8 cellular contexts compared by ENCODE assay signal in the genomic region with DNA sequence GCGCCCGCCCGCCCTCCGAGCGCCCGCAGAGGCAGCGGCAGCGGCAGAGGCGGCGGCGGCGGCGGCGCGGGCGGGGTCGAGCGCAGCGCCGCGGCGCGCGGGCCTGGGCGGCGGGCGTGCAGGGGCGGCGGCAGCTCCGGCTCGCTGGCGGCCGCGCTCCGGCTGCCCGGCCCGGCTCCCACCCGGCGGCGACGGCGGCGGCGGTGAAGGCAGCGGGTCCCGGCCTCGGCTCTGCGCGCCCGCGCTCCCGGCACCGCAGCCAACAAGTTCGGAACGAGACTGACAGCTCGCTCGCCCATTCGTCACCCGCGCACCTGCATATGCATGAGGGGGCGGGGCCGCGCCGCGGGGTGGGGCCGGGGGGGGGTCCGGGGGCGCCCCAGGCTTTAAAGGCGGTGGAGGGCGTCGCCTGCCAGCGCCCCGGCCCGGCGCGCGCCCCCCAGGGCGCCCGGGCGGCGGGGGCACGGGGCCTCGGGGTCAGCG. TPM values are rescaled to one million over a fixed set of nuclear protein-coding genes. Genes with fewer than 3 reads are reported as not detected.
DNase-seq lines count a peak whose midpoint lies in the region; ATAC-seq and TF ChIP-seq lines count a peak whose summit lies in the region.

JAG2 (minus strand) TSS at position 281 of the 483 bp plus-strand sequence. CDS start 356 bp downstream, outside the sequence.

- TF ChIP-seq POLR2A in erythroblast (IDR thresholded peaks at IDR 0.05; ENCODE audit: low read length): no peak
- TF ChIP-seq POLR2A in thyroid gland (IDR thresholded peaks at IDR 0.05): no peak

- whole genome bisulfite sequencing in thyroid gland, 2 donors: no CpG with 5 or more reads among the region's 84 CpGs

- peak; percentile 71 for DNase-seq in GM13976 (ENCODE audit: low spot score)
- DNase-seq in NCI-H2227 (lab: John Stamatoyannopoulos, UW; ENCODE audit: unreplicated experiment): peak; percentile 70
- DNase-seq in activated T-cell treated with anti-CD3 and anti-CD28 coated beads, Interleukin-2, amount 50 U/mL, for 1 hour: peak; percentile 67
- peak; percentile 40 to 41 for DNase-seq in erythroblast (lab: John Stamatoyannopoulos, UW)
- peak; percentile 66 for DNase-seq in nephron progenitor cell
- DNase-seq in thyroid gland: peak; percentile 27 to 38
- DNase-seq in medulla oblongata (ENCODE audit: extremely low spot score): no peak

- no peaks in the 10 kb centered on the region for H3K9me3 ChIP-seq in thyroid gland

- H3K27me3 ChIP-seq in thyroid gland: no peaks in the 10 kb centered on the region

- no peak within 1 kb of the TSS for H3K27ac ChIP-seq in thyroid gland

- H3K36me3 Mint-ChIP-seq in nephron progenitor cell (ENCODE audit: low read depth): no peaks in the 10 kb centered on the region

- H3K27ac Mint-ChIP-seq in nephron progenitor cell: no peak within 1 kb of the TSS

- no peaks in the 10 kb centered on the region for H3K36me3 ChIP-seq in thyroid gland

- intact Hi-C loops in thyroid gland (cut with DNase I): no loop called here

- no peak for ATAC-seq in HG03565 (IDR thresholded peaks at IDR 0.05; ENCODE audit: unreplicated experiment)

- in situ Hi-C loops in GM13976 (cut with MboI; ENCODE audit: low sequenced_read_pairs, unreplicated experiment): no loop called here

- peak within 1 kb of the TSS in 1 of 3 donors; percentile 46 for H3K4me3 ChIP-seq in thyroid gland (replicated peaks in 1 of 3)

- peaks cover 31% of the 10 kb centered on the region for H3K4me1 Mint-ChIP-seq in nephron progenitor cell

- no peaks in the 10 kb centered on the region for H3K9me3 Mint-ChIP-seq in nephron progenitor cell

- H3K4me3 Mint-ChIP-seq in nephron progenitor cell: peak within 1 kb of the TSS; percentile 71

- H3K4me1 ChIP-seq in thyroid gland: peaks cover 3 to 29% of the 10 kb centered on the region in 2 donors

- peaks cover 37% of the 10 kb centered on the region for H3K27me3 Mint-ChIP-seq in nephron progenitor cell (ENCODE audit: low read depth, poor library complexity)

- TF ChIP-seq CTCF in GM13976 (IDR thresholded peaks at IDR 0.05; ENCODE audit: borderline replicate concordance, control extremely low read depth, extremely low read depth, insufficient read depth, missing control alignments) (no peak), nephron progenitor cell (IDR thresholded peaks at IDR 0.05) (no peak), thyroid gland (IDR thresholded peaks at IDR 0.05) (no peak)

RNA-seq across cellular contexts. Expression of gene JAG2, which starts in this region (rescaled TPM):
- 10 to 100 TPM in 1 of 4 donors, 1 to 10 TPM in 3; 3.9 to 10.7 (median 5.2) TPM for total RNA-seq in thyroid gland
